Comparison of ENCODE assay signal across 19 cellular contexts in the genomic region with DNA sequence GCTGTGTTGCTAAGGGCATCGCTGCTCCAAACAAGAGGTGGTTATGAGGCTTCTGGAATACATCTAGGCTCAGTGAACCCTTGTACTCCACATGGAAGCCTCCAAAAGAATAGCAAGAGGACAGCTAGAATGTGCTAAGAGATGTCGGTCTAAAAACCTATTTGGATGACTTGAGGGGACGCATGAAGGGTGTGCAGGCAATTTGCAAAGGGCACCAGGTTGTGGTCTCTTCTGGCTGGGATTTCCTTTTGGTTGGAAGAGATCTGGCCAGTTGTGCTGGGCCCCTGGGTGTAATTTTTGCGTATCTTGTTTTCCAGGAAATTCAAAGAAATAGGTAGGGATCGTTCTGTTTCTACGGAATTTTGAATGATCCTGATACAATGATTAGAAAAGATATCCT. TPM values are rescaled to one million over a fixed set of nuclear protein-coding genes. Genes with fewer than 3 reads are reported as not detected.
DNase-seq lines count a peak whose midpoint lies in the region; ATAC-seq lines count a peak whose summit lies in the region.
"Had no signal": no experiment of that assay in that cellular context is flagged by ENCODE, and none has a peak within 500 bp of the region (broad histone marks: within the 10 kb centered on the region; RNA-seq: fewer than 3 reads in every experiment).

No MANE protein-coding gene starts in this region.

- H3K4me1 Mint-ChIP-seq in activated naive CD4-positive, alpha-beta T cell treated with anti-CD3 and anti-CD28 coated beads, Interleukin-2, amount 10 ng/mL, durations not matched to agents 7 days and 5 days, result peaks cover 69% of the 10 kb centered on the region
- peaks cover 46% of the 10 kb centered on the region for H3K4me1 Mint-ChIP-seq in T-helper 17 cell
- H3K4me1 Mint-ChIP-seq in effector memory CD8-positive, alpha-beta T cell (ENCODE audit: low read depth in 2 of 2), result peaks cover 42 to 49% of the 10 kb centered on the region in 2 donors
- H3K4me1 Mint-ChIP-seq in stimulated activated memory B cell treated with anti-CD40 and anti-IgM and Interleukin-4, amounts not matched to agents 10 μg/mL and 1 μg/mL and 100 μg/mL, for 72 hours, result peaks cover 54% of the 10 kb centered on the region

- peaks cover 50% of the 10 kb centered on the region for H3K36me3 Mint-ChIP-seq in activated naive CD4-positive, alpha-beta T cell treated with anti-CD3 and anti-CD28 coated beads, Interleukin-2, amount 10 ng/mL, durations not matched to agents 7 days and 5 days
- H3K36me3 Mint-ChIP-seq in T-helper 17 cell (ENCODE audit: low read depth), result no peaks in the 10 kb centered on the region
- H3K36me3 Mint-ChIP-seq in effector memory CD8-positive, alpha-beta T cell (ENCODE audit: insufficient read depth), result peaks cover 6% of the 10 kb centered on the region
- H3K36me3 Mint-ChIP-seq in stimulated activated memory B cell treated with anti-CD40 and anti-IgM and Interleukin-4, amounts not matched to agents 10 μg/mL and 1 μg/mL and 100 μg/mL, for 72 hours, result peaks cover 6% of the 10 kb centered on the region

- H3K27me3 Mint-ChIP-seq in activated naive CD4-positive, alpha-beta T cell treated with anti-CD3 and anti-CD28 coated beads, Interleukin-2, amount 10 ng/mL, durations not matched to agents 7 days and 5 days, result no peaks in the 10 kb centered on the region
- H3K27me3 Mint-ChIP-seq in T-helper 17 cell, result no peaks in the 10 kb centered on the region
- H3K27me3 Mint-ChIP-seq in effector memory CD8-positive, alpha-beta T cell, result peaks cover 0 to 2% of the 10 kb centered on the region in 2 donors
- H3K27me3 Mint-ChIP-seq in stimulated activated memory B cell treated with anti-CD40 and anti-IgM and Interleukin-4, amounts not matched to agents 10 μg/mL and 1 μg/mL and 100 μg/mL, for 72 hours, result no peaks in the 10 kb centered on the region

- H3K4me3 Mint-ChIP-seq in activated naive CD4-positive, alpha-beta T cell treated with anti-CD3 and anti-CD28 coated beads, Interleukin-2, amount 10 ng/mL, durations not matched to agents 7 days and 5 days, result peak overlapping the region; percentile 56
- H3K4me3 Mint-ChIP-seq in T-helper 17 cell, result peak overlapping the region; percentile 59
- peak overlapping the region; percentile 40 to 56 for H3K4me3 Mint-ChIP-seq in effector memory CD8-positive, alpha-beta T cell
- no peak overlapping the region for H3K4me3 Mint-ChIP-seq in stimulated activated memory B cell treated with anti-CD40 and anti-IgM and Interleukin-4, amounts not matched to agents 10 μg/mL and 1 μg/mL and 100 μg/mL, for 72 hours

- DNase-seq in activated naive CD4-positive, alpha-beta T cell treated with anti-CD3 and anti-CD28 coated beads, Interleukin-2, amount 10 ng/mL, durations not matched to agents 7 days and 5 days, result no peak
- no peak for DNase-seq in activated naive CD4-positive, alpha-beta T cell treated with anti-CD3 and anti-CD28 coated beads, Interleukin-2, amount 50 U/mL, for 16 hours
- DNase-seq in T-helper 17 cell (no peak), DMS79 (lab: John Stamatoyannopoulos, UW) (no peak), NCI-H2029 treated with DMSO at 0.1 percent for 48 hours (lab: John Stamatoyannopoulos, UW) (no peak), GM19238 (ENCODE audit: insufficient read length, low spot score) (no peak)
- no peak for DNase-seq in effector memory CD8-positive, alpha-beta T cell
- DNase-seq: COR-L47; dermis blood vessel endothelial cell; esophagus squamous epithelium; Karpas-422; left ventricle myocardium superior; NCI-H1092 treated with DMSO at 0.1 percent for 48 hours; SIG-M5; stimulated activated CD4-positive, alpha-beta T cell treated with anti-CD3 and anti-CD28 coated beads, Interleukin-1b, Interleukin-23, amount 100 ng/mL, for 48 hours; uterus had no signal

- ATAC-seq in T-helper 17 cell, result no peak
- no peak for ATAC-seq in effector memory CD8-positive, alpha-beta T cell (replicated peaks)
- no peak for ATAC-seq in stimulated activated memory B cell treated with anti-CD40 and anti-IgM and Interleukin-4, amounts not matched to agents 10 μg/mL and 1 μg/mL and 100 μg/mL, for 72 hours
- ATAC-seq: left ventricle myocardium superior, sciatic nerve had no signal

- no peaks in the 10 kb centered on the region for H3K9me3 Mint-ChIP-seq in activated naive CD4-positive, alpha-beta T cell treated with anti-CD3 and anti-CD28 coated beads, Interleukin-2, amount 10 ng/mL, durations not matched to agents 7 days and 5 days
- H3K9me3 Mint-ChIP-seq in effector memory CD8-positive, alpha-beta T cell, result no peaks in the 10 kb centered on the region
- no peaks in the 10 kb centered on the region for H3K9me3 Mint-ChIP-seq in stimulated activated memory B cell treated with anti-CD40 and anti-IgM and Interleukin-4, amounts not matched to agents 10 μg/mL and 1 μg/mL and 100 μg/mL, for 72 hours

- peak overlapping the region; percentile 17 for H3K27ac Mint-ChIP-seq in activated naive CD4-positive, alpha-beta T cell treated with anti-CD3 and anti-CD28 coated beads, Interleukin-2, amount 10 ng/mL, durations not matched to agents 7 days and 5 days
- H3K27ac Mint-ChIP-seq in T-helper 17 cell, result peak overlapping the region; percentile 94
- H3K27ac Mint-ChIP-seq in effector memory CD8-positive, alpha-beta T cell, result peak overlapping the region; percentile 72 to 76
- H3K27ac Mint-ChIP-seq in stimulated activated memory B cell treated with anti-CD40 and anti-IgM and Interleukin-4, amounts not matched to agents 10 μg/mL and 1 μg/mL and 100 μg/mL, for 72 hours, result peak overlapping the region; percentile 50

- CTCF ChIA-PET in activated naive CD4-positive, alpha-beta T cell treated with anti-CD3 and anti-CD28 coated beads, Interleukin-2, amount 10 ng/mL, durations not matched to agents 7 days and 5 days (lab: Charles Lee), result no interaction called here

- no peaks in the 10 kb centered on the region for H3K9me3 ChIP-seq in T-helper 17 cell (ENCODE audit: control insufficient read depth, low read length, poor library complexity, severe bottlenecking)
- H3K9me3 ChIP-seq: breast epithelium, esophagus squamous epithelium, uterus had no signal

RNA-seq across cellular contexts. Expression of gene TTC9, which starts 4.2 kb away (rescaled TPM):
- 10 to 100 TPM in 1 of 2 donors, 1 to 10 TPM in 1; 8.2 to 11.7 TPM for total RNA-seq in T-helper 17 cell

RNA-seq across cellular contexts. Expression of gene MED6, which starts 45.4 kb away (rescaled TPM):
- total RNA-seq in T-helper 17 cell, result 10 to 100 TPM; 74.5 to 90.4 TPM

Comparison
In these comparisons a context has a peak if more than half of its experiments do, and no peak if none do; other contexts are left out.
1. H3K27ac Mint-ChIP-seq: peak in every context shown above with its lines; median percentile 94 in T-helper 17 cell; 74 in effector memory CD8-positive, alpha-beta T cell; 50 in stimulated activated memory B cell treated with anti-CD40 and anti-IgM and Interleukin-4, amounts not matched to agents 10 μg/mL and 1 μg/mL and 100 μg/mL, for 72 hours; 17 in activated naive CD4-positive, alpha-beta T cell treated with anti-CD3 and anti-CD28 coated beads, Interleukin-2, amount 10 ng/mL, durations not matched to agents 7 days and 5 days.